Comparison of ENCODE assay signal across 8 cellular contexts in genomic region chr20:50789968-50790650, GRCh38. TPM values are rescaled to one million over a fixed set of nuclear protein-coding genes. Genes with fewer than 3 reads are reported as not detected.
DNase-seq lines count a peak whose midpoint lies in the region; ATAC-seq, FAIRE-seq and TF ChIP-seq lines count a peak whose summit lies in the region.

No MANE protein-coding gene starts in this region.

- no peaks in the 10 kb centered on the region for H3K27me3 Mint-ChIP-seq in stimulated activated memory B cell treated with anti-CD40 and anti-IgM and Interleukin-4, amounts not matched to agents 10 μg/mL and 1 μg/mL and 100 μg/mL, for 72 hours
- no peaks in the 10 kb centered on the region for H3K27me3 Mint-ChIP-seq in immature natural killer cell (ENCODE audit: low read depth in 3 of 3)

- H3K27me3 ChIP-seq in WERI-Rb-1 (ENCODE audit: insufficient read depth, low read depth, severe bottlenecking), result no peaks in the 10 kb centered on the region

- H3K27ac ChIP-seq in WERI-Rb-1 (peak overlapping the region; percentile 77), kidney (ENCODE audit: low read depth in 2 of 2, low read length in 2 of 2) (peak overlapping the region; percentile 68 to 84)

- no peaks in the 10 kb centered on the region for H3K36me3 ChIP-seq in WERI-Rb-1
- H3K36me3 ChIP-seq in kidney (ENCODE audit: control insufficient read depth in 1 of 2, insufficient read depth in 2 of 2, low read length in 2 of 2), result no peaks in the 10 kb centered on the region

- peaks cover 0 to 11% of the 10 kb centered on the region in 2 donors for H3K4me1 ChIP-seq in kidney (ENCODE audit: control insufficient read depth in 1 of 2, insufficient read depth in 1 of 2, low read depth in 1 of 2, low read length in 2 of 2)

- no peak for FAIRE-seq in kidney (lab: Jason Lieb, UNC)

- TF ChIP-seq CTCF in WERI-Rb-1 (IDR thresholded peaks at IDR 0.05; ENCODE audit: low read depth, low read length) (no peak), kidney (IDR thresholded peaks at IDR 0.05; ENCODE audit: borderline replicate concordance, extremely low read depth, insufficient read depth) (no peak)

- H3K9me3 ChIP-seq in WERI-Rb-1 (ENCODE audit: severe bottlenecking) (no peaks in the 10 kb centered on the region), kidney (ENCODE audit: control insufficient read depth in 1 of 2, low read length in 2 of 2) (no peaks in the 10 kb centered on the region)

- H3K4me3 Mint-ChIP-seq in stimulated activated memory B cell treated with anti-CD40 and anti-IgM and Interleukin-4, amounts not matched to agents 10 μg/mL and 1 μg/mL and 100 μg/mL, for 72 hours, result no peak overlapping the region
- H3K4me3 Mint-ChIP-seq in immature natural killer cell, result no peak overlapping the region

- H3K4me3 ChIP-seq in WERI-Rb-1 (ENCODE audit: low read depth, low read length) (no peak overlapping the region), kidney (ENCODE audit: low read length in 2 of 2) (no peak overlapping the region)

- H3K36me3 Mint-ChIP-seq in stimulated activated memory B cell treated with anti-CD40 and anti-IgM and Interleukin-4, amounts not matched to agents 10 μg/mL and 1 μg/mL and 100 μg/mL, for 72 hours, result no peaks in the 10 kb centered on the region
- H3K36me3 Mint-ChIP-seq in immature natural killer cell, result no peaks in the 10 kb centered on the region

- peaks cover 14% of the 10 kb centered on the region for H3K4me1 Mint-ChIP-seq in stimulated activated memory B cell treated with anti-CD40 and anti-IgM and Interleukin-4, amounts not matched to agents 10 μg/mL and 1 μg/mL and 100 μg/mL, for 72 hours
- H3K4me1 Mint-ChIP-seq in immature natural killer cell, result peaks cover 8 to 20% of the 10 kb centered on the region in 2 donors

- no peaks in the 10 kb centered on the region for H3K9me3 Mint-ChIP-seq in stimulated activated memory B cell treated with anti-CD40 and anti-IgM and Interleukin-4, amounts not matched to agents 10 μg/mL and 1 μg/mL and 100 μg/mL, for 72 hours
- H3K9me3 Mint-ChIP-seq in immature natural killer cell, result no peaks in the 10 kb centered on the region

- no peak for ATAC-seq in stimulated activated memory B cell treated with anti-CD40 and anti-IgM and Interleukin-4, amounts not matched to agents 10 μg/mL and 1 μg/mL and 100 μg/mL, for 72 hours
- no peak for ATAC-seq in HG03521 (IDR thresholded peaks at IDR 0.05; ENCODE audit: unreplicated experiment)

- intact Hi-C loops in kidney (cut with DNase I), result loop anchor here (10.0 kb wide), 1 partner anchor 135 kb away; no protein-coding TSS in a partner anchor

- H3K9ac ChIP-seq in kidney (ENCODE audit: low read length in 2 of 2), result peak overlapping the region in 1 of 2 donors; percentile 42

- peak; percentile 62 for DNase-seq in NCI-H2227 treated with DMSO at 0.1 percent for 48 hours (lab: John Stamatoyannopoulos, UW)
- no peak for DNase-seq in NCI-H2227 (lab: John Stamatoyannopoulos, UW; ENCODE audit: unreplicated experiment)
- no peak for DNase-seq in WERI-Rb-1
- peak; percentile 47 for DNase-seq in kidney
- no peak for DNase-seq in immature natural killer cell
- DNase-seq in NAMALWA (ENCODE audit: low spot score), result no peak

- peak overlapping the region; percentile 92 for H3K27ac Mint-ChIP-seq in stimulated activated memory B cell treated with anti-CD40 and anti-IgM and Interleukin-4, amounts not matched to agents 10 μg/mL and 1 μg/mL and 100 μg/mL, for 72 hours
- H3K27ac Mint-ChIP-seq in immature natural killer cell, result peak overlapping the region in 1 of 6 donors; percentile 12

RNA-seq across cellular contexts. Expression of gene BCAS4, which starts 4.8 kb away (rescaled TPM):
- total RNA-seq in kidney, result 10.6 TPM
- polyA plus RNA-seq in kidney (ENCODE audit: insufficient read depth, low read depth, low replicate concordance), result 17.1 TPM
- 10 to 100 TPM; 19.1 to 29.1 (median 24.1) TPM for polyA plus RNA-seq in immature natural killer cell

RNA-seq across cellular contexts. Expression of gene PARD6B, which starts 58.7 kb away (rescaled TPM):
- 72.0 TPM for total RNA-seq in kidney
- polyA plus RNA-seq in kidney (ENCODE audit: insufficient read depth, low read depth, low replicate concordance) (9.2 TPM), immature natural killer cell (1 to 10 TPM in 1 of 3 donors, under 1 TPM in 2; 0.38 to 1.1 (median 0.96) TPM)

Comparison
In these comparisons a context has a peak if more than half of its experiments do, and no peak if none do; other contexts are left out.
1. DNase-seq: peak in NCI-H2227 treated with DMSO at 0.1 percent for 48 hours (single experiment) and kidney (single experiment); none in NCI-H2227 (single experiment), WERI-Rb-1 (single experiment), immature natural killer cell (0 of 3) and NAMALWA (single experiment).